In the genomic region with DNA sequence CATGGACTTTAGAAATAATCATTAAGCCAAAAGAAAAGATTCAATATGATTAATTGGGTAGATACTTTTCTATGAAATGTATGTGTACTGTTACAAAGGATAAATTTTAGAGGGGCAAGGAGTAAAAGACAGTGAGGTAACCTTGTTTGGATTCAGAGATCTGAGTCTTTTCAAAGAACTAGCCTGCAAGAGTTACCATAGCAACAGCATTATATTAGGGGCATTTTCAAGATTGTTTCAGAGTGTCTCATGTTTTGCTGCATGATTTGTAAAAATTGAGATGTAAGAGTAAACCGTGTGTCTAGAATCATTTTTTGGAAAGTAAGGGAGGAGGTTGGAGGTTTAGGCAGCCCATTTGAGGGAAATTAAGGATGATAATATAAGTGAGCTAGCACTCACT, we compare ENCODE assay signal across 16 cellular contexts.
DNase-seq lines count a peak whose midpoint lies in the region; ATAC-seq and TF ChIP-seq lines count a peak whose summit lies in the region.
"Had no signal": no experiment of that assay in that cellular context is flagged by ENCODE, and none has a peak within 500 bp of the region (broad histone marks: within the 10 kb centered on the region; RNA-seq: fewer than 3 reads in every experiment).

No MANE protein-coding gene starts in this region.

- TF ChIP-seq CTCF in testis (IDR thresholded peaks at IDR 0.05) (no peak), omental fat pad (IDR thresholded peaks at IDR 0.05) (no peak)

- intact Hi-C loops in testis (cut with DNase I; ENCODE audit: low total_unique reads): no loop called here

- peaks cover 18% of the 10 kb centered on the region for H3K4me1 ChIP-seq in testis
- H3K4me1 ChIP-seq: A549 had no signal

- no peaks in the 10 kb centered on the region for H3K27me3 ChIP-seq in testis

- 28 to 35% methylated on average over 1 of the region's 1 CpG for WGBS in testis, 2 donors

- no peaks in the 10 kb centered on the region for H3K9me3 ChIP-seq in testis
- H3K9me3 ChIP-seq: A549 had no signal

- peak overlapping the region; percentile 51 for H3K27ac ChIP-seq in angular gyrus (ENCODE audit: low read depth, low read length)
- H3K27ac ChIP-seq in testis: peak overlapping the region; percentile 40 to 69
- H3K27ac ChIP-seq: A549 had no signal

- H3K4me3 ChIP-seq in testis: no peak overlapping the region
- H3K4me3 ChIP-seq: A549 had no signal

- DNase-seq in NCI-H146 (lab: John Stamatoyannopoulos, UW) (peak; percentile 9), NCI-H146 treated with DMSO at 0.1 percent for 48 hours (lab: John Stamatoyannopoulos, UW; ENCODE audit: unreplicated experiment) (no peak), glomerular visceral epithelial cell (ENCODE audit: extremely low spot score) (peak; percentile 7), testis (no peak), omental fat pad (ENCODE audit: low spot score) (no peak), middle frontal gyrus (ENCODE audit: extremely low spot score, low spot score) (no peak)
- no peak for DNase-seq in activated CD4-positive, alpha-beta T cell treated with anti-CD3 and anti-CD28 coated beads, Interleukin-2, amount 50 U/mL, for 1 hour
- DNase-seq: activated naive CD8-positive, alpha-beta T cell treated with anti-CD3 and anti-CD28 coated beads, Interleukin-2, amount 10 ng/mL, durations not matched to agents 7 days and 5 days; erythroblast; left cardiac atrium; NCI-H187 treated with DMSO at 0.1 percent for 48 hours; OCI-M1; posterior cingulate gyrus; T-helper 9 cell had no signal

- ATAC-seq in omental fat pad (ENCODE audit: low FRiP score): no peak
- ATAC-seq: A549, left cardiac atrium had no signal

- H3K36me3 ChIP-seq in testis (ENCODE audit: low read depth, missing control alignments): no peaks in the 10 kb centered on the region

- no peak for TF ChIP-seq POLR2A in testis (IDR thresholded peaks at IDR 0.05)

Comparison
In these comparisons a context has a peak if more than half of its experiments do, and no peak if none do; other contexts are left out.
1. DNase-seq: peak in NCI-H146 (single experiment) and glomerular visceral epithelial cell (single experiment); none in NCI-H146 treated with DMSO at 0.1 percent for 48 hours (single experiment), testis (single experiment), omental fat pad (single experiment), middle frontal gyrus (single experiment) and activated CD4-positive, alpha-beta T cell treated with anti-CD3 and anti-CD28 coated beads, Interleukin-2, amount 50 U/mL, for 1 hour (single experiment).